Comparison of ENCODE assay signal across 1 cellular context in genomic region chr7:3281257-3281656, GRCh38. TPM values are rescaled to one million over a fixed set of nuclear protein-coding genes. Genes with fewer than 3 reads are reported as not detected.
"Had no signal": no experiment of that assay in that cellular context is flagged by ENCODE, and none has a peak within 500 bp of the region (broad histone marks: within the 10 kb centered on the region; RNA-seq: fewer than 3 reads in every experiment).

No MANE protein-coding gene starts in this region.

RNA-seq across cellular contexts. Expression of gene SDK1, which starts 19.8 kb away (rescaled TPM):
- total RNA-seq: HT-29 had no signal
